ENCODE assay signal across 8 cellular contexts in genomic region chr10:123149568-123150228, GRCh38. TPM values are rescaled to one million over a fixed set of nuclear protein-coding genes. Genes with fewer than 3 reads are reported as not detected.
DNase-seq lines count a peak whose midpoint lies in the region; ATAC-seq lines count a peak whose summit lies in the region.

No MANE protein-coding gene starts in this region.

- intact Hi-C loops in activated T-helper 2 cell treated with anti-CD3 and anti-CD28 coated beads, Interferon-gamma antibody, Interleukin-2, Interleukin-4, amounts not matched to agents 10 μg/mL and 5 μg/mL and 100 μg/mL, durations not matched to agents 14 hours and 24 hours and 36 hours (cut with micrococcal nuclease), result loop anchor here (2.0 to 10.0 kb wide), 5 partner anchors 15 to 1768 kb away; partner anchors contain the start of genes CHST15, HMX3 and NKX1-2

- peaks cover 31% of the 10 kb centered on the region for H3K4me1 Mint-ChIP-seq in activated T-helper 2 cell treated with anti-CD3 and anti-CD28 coated beads, Interferon-gamma antibody, Interleukin-2, Interleukin-4, amounts not matched to agents 10 μg/mL and 5 μg/mL and 100 μg/mL, durations not matched to agents 14 hours and 24 hours and 36 hours (ENCODE audit: low read depth)
- H3K4me1 Mint-ChIP-seq in stimulated activated memory B cell treated with anti-CD40 and anti-IgM and Interleukin-4, amounts not matched to agents 10 μg/mL and 1 μg/mL and 100 μg/mL, for 72 hours, result peaks cover 27% of the 10 kb centered on the region

- H3K4me3 ChIP-seq in iPS-20b (ENCODE audit: low read length), result peak overlapping the region; percentile 62

- ATAC-seq in stimulated activated memory B cell treated with anti-CD40 and anti-IgM and Interleukin-4, amounts not matched to agents 10 μg/mL and 1 μg/mL and 100 μg/mL, for 72 hours, result no peak
- ATAC-seq in HG03139 (IDR thresholded peaks at IDR 0.05; ENCODE audit: unreplicated experiment), result no peak

- no peaks in the 10 kb centered on the region for H3K36me3 ChIP-seq in iPS-20b (ENCODE audit: insufficient read depth, low read depth, low read length)

- peaks cover 3% of the 10 kb centered on the region; the same call in 1 of the 2 replicates for H3K9me3 ChIP-seq in iPS-20b (ENCODE audit: insufficient read depth, low read depth, low read length)

- H3K4me1 ChIP-seq in iPS-20b (ENCODE audit: insufficient read depth, low read length), result peaks cover 30% of the 10 kb centered on the region; the same call in 1 of the 2 replicates

- peaks cover 91% of the 10 kb centered on the region for H3K27me3 ChIP-seq in iPS-20b (ENCODE audit: insufficient read depth, low read length)

- peak overlapping the region; percentile 57 for H3K4me3 Mint-ChIP-seq in activated T-helper 2 cell treated with anti-CD3 and anti-CD28 coated beads, Interferon-gamma antibody, Interleukin-2, Interleukin-4, amounts not matched to agents 10 μg/mL and 5 μg/mL and 100 μg/mL, durations not matched to agents 14 hours and 24 hours and 36 hours (ENCODE audit: low read depth)
- H3K4me3 Mint-ChIP-seq in stimulated activated memory B cell treated with anti-CD40 and anti-IgM and Interleukin-4, amounts not matched to agents 10 μg/mL and 1 μg/mL and 100 μg/mL, for 72 hours, result peak overlapping the region; percentile 63

- H3K9ac ChIP-seq in iPS-20b (ENCODE audit: low read depth, low read length), result peak overlapping the region; percentile 31; the same call in 1 of the 2 replicates

- peaks cover 19% of the 10 kb centered on the region for H3K36me3 Mint-ChIP-seq in activated T-helper 2 cell treated with anti-CD3 and anti-CD28 coated beads, Interferon-gamma antibody, Interleukin-2, Interleukin-4, amounts not matched to agents 10 μg/mL and 5 μg/mL and 100 μg/mL, durations not matched to agents 14 hours and 24 hours and 36 hours (ENCODE audit: low read depth)
- H3K36me3 Mint-ChIP-seq in stimulated activated memory B cell treated with anti-CD40 and anti-IgM and Interleukin-4, amounts not matched to agents 10 μg/mL and 1 μg/mL and 100 μg/mL, for 72 hours, result no peaks in the 10 kb centered on the region

- peaks cover 51% of the 10 kb centered on the region for H3K27me3 Mint-ChIP-seq in activated T-helper 2 cell treated with anti-CD3 and anti-CD28 coated beads, Interferon-gamma antibody, Interleukin-2, Interleukin-4, amounts not matched to agents 10 μg/mL and 5 μg/mL and 100 μg/mL, durations not matched to agents 14 hours and 24 hours and 36 hours (ENCODE audit: low read depth)
- peaks cover 50% of the 10 kb centered on the region for H3K27me3 Mint-ChIP-seq in stimulated activated memory B cell treated with anti-CD40 and anti-IgM and Interleukin-4, amounts not matched to agents 10 μg/mL and 1 μg/mL and 100 μg/mL, for 72 hours

- no peak overlapping the region for H3K27ac Mint-ChIP-seq in activated T-helper 2 cell treated with anti-CD3 and anti-CD28 coated beads, Interferon-gamma antibody, Interleukin-2, Interleukin-4, amounts not matched to agents 10 μg/mL and 5 μg/mL and 100 μg/mL, durations not matched to agents 14 hours and 24 hours and 36 hours
- no peak overlapping the region for H3K27ac Mint-ChIP-seq in stimulated activated memory B cell treated with anti-CD40 and anti-IgM and Interleukin-4, amounts not matched to agents 10 μg/mL and 1 μg/mL and 100 μg/mL, for 72 hours

- no peaks in the 10 kb centered on the region for H3K9me3 Mint-ChIP-seq in activated T-helper 2 cell treated with anti-CD3 and anti-CD28 coated beads, Interferon-gamma antibody, Interleukin-2, Interleukin-4, amounts not matched to agents 10 μg/mL and 5 μg/mL and 100 μg/mL, durations not matched to agents 14 hours and 24 hours and 36 hours
- H3K9me3 Mint-ChIP-seq in stimulated activated memory B cell treated with anti-CD40 and anti-IgM and Interleukin-4, amounts not matched to agents 10 μg/mL and 1 μg/mL and 100 μg/mL, for 72 hours, result no peaks in the 10 kb centered on the region

- H3K27ac ChIP-seq in iPS-20b (ENCODE audit: low read length), result no peak overlapping the region

- DNase-seq in DMS79 treated with DMSO at 0.1 percent for 48 hours (lab: John Stamatoyannopoulos, UW) (peak; percentile 11), DMS79 (lab: John Stamatoyannopoulos, UW) (no peak), NCI-H774 (lab: John Stamatoyannopoulos, UW) (no peak), amygdala (lab: John Stamatoyannopoulos, UW) (no peak)
- DNase-seq in activated T-helper 2 cell treated with anti-CD3 and anti-CD28 coated beads, Interferon-gamma antibody, Interleukin-2, Interleukin-4, amounts not matched to agents 10 μg/mL and 5 μg/mL and 100 μg/mL, durations not matched to agents 14 hours and 24 hours and 36 hours (ENCODE audit: low spot score), result peak; percentile 34

RNA-seq across cellular contexts. Expression of gene HMX2, which starts 1.8 kb away (rescaled TPM):
- total RNA-seq in activated T-helper 2 cell treated with anti-CD3 and anti-CD28 coated beads, Interferon-gamma antibody, Interleukin-2, Interleukin-4, amounts not matched to agents 10 μg/mL and 5 μg/mL and 100 μg/mL, durations not matched to agents 14 hours and 24 hours and 36 hours, result not detected in 2 replicates

RNA-seq across cellular contexts. Expression of gene BUB3, which starts 4.5 kb away (rescaled TPM):
- total RNA-seq in activated T-helper 2 cell treated with anti-CD3 and anti-CD28 coated beads, Interferon-gamma antibody, Interleukin-2, Interleukin-4, amounts not matched to agents 10 μg/mL and 5 μg/mL and 100 μg/mL, durations not matched to agents 14 hours and 24 hours and 36 hours, result 194 and 210 TPM in 2 replicates

RNA-seq across cellular contexts. Expression of gene HMX3, which starts 13.9 kb away (rescaled TPM):
- not detected in 2 replicates for total RNA-seq in activated T-helper 2 cell treated with anti-CD3 and anti-CD28 coated beads, Interferon-gamma antibody, Interleukin-2, Interleukin-4, amounts not matched to agents 10 μg/mL and 5 μg/mL and 100 μg/mL, durations not matched to agents 14 hours and 24 hours and 36 hours

Comparison
In these comparisons a context has a peak if more than half of its experiments do, and no peak if none do; other contexts are left out.
1. DNase-seq: peak in DMS79 treated with DMSO at 0.1 percent for 48 hours (single experiment) and activated T-helper 2 cell treated with anti-CD3 and anti-CD28 coated beads, Interferon-gamma antibody, Interleukin-2, Interleukin-4, amounts not matched to agents 10 μg/mL and 5 μg/mL and 100 μg/mL, durations not matched to agents 14 hours and 24 hours and 36 hours (single experiment); none in DMS79 (single experiment), NCI-H774 (single experiment) and amygdala (0 of 56).